ENCODE assay signal across 8 cellular contexts in genomic region chr9:75086443-75087278, GRCh38. TPM values are rescaled to one million over a fixed set of nuclear protein-coding genes. Genes with fewer than 3 reads are reported as not detected.
DNase-seq lines count a peak whose midpoint lies in the region; ATAC-seq, FAIRE-seq and TF ChIP-seq lines count a peak whose summit lies in the region.

No MANE protein-coding gene starts in this region.

- ATAC-seq in T-helper 17 cell (no peak), HG02885 (IDR thresholded peaks at IDR 0.05; ENCODE audit: poor library complexity, unreplicated experiment) (no peak), GM21717 (IDR thresholded peaks at IDR 0.05; ENCODE audit: unreplicated experiment) (no peak)

- DNase-seq in GM12864 (ENCODE audit: low read depth) (no peak), T-helper 17 cell (no peak), fibroblast of lung (ENCODE audit: low read depth in 2 of 2) (peak in 1 of 2 donors; percentile 39), progenitor cell of endocrine pancreas (ENCODE audit: low spot score, unreplicated experiment) (no peak), NOMO-1 (lab: John Stamatoyannopoulos, UW; ENCODE audit: unreplicated experiment in 2 of 2) (no peak), frontal cortex (ENCODE audit: low spot score in 2 of 2) (no peak)

- H3K27me3 Mint-ChIP-seq in T-helper 17 cell (no peaks in the 10 kb centered on the region), progenitor cell of endocrine pancreas (peaks cover 3% of the 10 kb centered on the region)

- peak overlapping the region; percentile 84 for H3K4me2 ChIP-seq in fibroblast of lung (ENCODE audit: extremely low read depth, insufficient read depth, low read length)

- FAIRE-seq in frontal cortex (lab: Jason Lieb, UNC) = no peak

- H3K27ac ChIP-seq in fibroblast of lung (ENCODE audit: insufficient read depth, low read length) = peak overlapping the region; percentile 86

- H3K27me3 ChIP-seq in fibroblast of lung (ENCODE audit: control insufficient read depth, insufficient read depth, low read length) = no peaks in the 10 kb centered on the region

- no peak overlapping the region for H3K9ac ChIP-seq in fibroblast of lung (ENCODE audit: insufficient read depth, low read length)

- H2AFZ ChIP-seq in fibroblast of lung (ENCODE audit: low read length) = no peak overlapping the region

- H3K36me3 Mint-ChIP-seq in T-helper 17 cell (ENCODE audit: low read depth) (peaks cover 9% of the 10 kb centered on the region), progenitor cell of endocrine pancreas (ENCODE audit: insufficient read depth) (peaks cover 1% of the 10 kb centered on the region)

- peaks cover 3% of the 10 kb centered on the region for H3K36me3 ChIP-seq in fibroblast of lung (ENCODE audit: control insufficient read depth, insufficient read depth, low read length)

- TF ChIP-seq CTCF in GM12864 (IDR thresholded peaks at IDR 0.05; ENCODE audit: low read depth, low read length, missing control alignments) = no peak
- TF ChIP-seq CTCF in fibroblast of lung (conservative IDR thresholded peaks at IDR 0.05 in 1 of 2, IDR thresholded peaks at IDR 0.05 in 1 of 2; ENCODE audit: low read depth in 1 of 2, low read length in 2 of 2) = no peak
- no peak for TF ChIP-seq CTCF in progenitor cell of endocrine pancreas (IDR thresholded peaks at IDR 0.05; ENCODE audit: unreplicated experiment)

- H3K9me3 ChIP-seq in T-helper 17 cell (ENCODE audit: control insufficient read depth, low read length, poor library complexity, severe bottlenecking) (no peaks in the 10 kb centered on the region), fibroblast of lung (ENCODE audit: control insufficient read depth, insufficient read depth, low read depth, low read length) (no peaks in the 10 kb centered on the region)

- H3K4me1 Mint-ChIP-seq in T-helper 17 cell (peaks cover 61% of the 10 kb centered on the region), progenitor cell of endocrine pancreas (ENCODE audit: low read depth) (peaks cover 35% of the 10 kb centered on the region)

- no peaks in the 10 kb centered on the region for H3K9me3 Mint-ChIP-seq in progenitor cell of endocrine pancreas (ENCODE audit: low read depth)

- H4K20me1 ChIP-seq in fibroblast of lung (ENCODE audit: control insufficient read depth, extremely low read depth, insufficient read depth, low read length) = no peaks in the 10 kb centered on the region

- H3K79me2 ChIP-seq in fibroblast of lung (ENCODE audit: control insufficient read depth, insufficient read depth, low read length) = peaks cover 22% of the 10 kb centered on the region

- H3K27ac Mint-ChIP-seq in T-helper 17 cell (peak overlapping the region; percentile 98), progenitor cell of endocrine pancreas (peak overlapping the region; percentile 92)

- peak overlapping the region; percentile 87 for H3K4me3 ChIP-seq in GM12864 (ENCODE audit: low read depth, low read length)
- peak overlapping the region; percentile 83 to 93 (median 86) for H3K4me3 ChIP-seq in fibroblast of lung (replicated peaks in 1 of 4; ENCODE audit: control extremely low read depth in 1 of 4, insufficient read depth in 1 of 4, low read depth in 3 of 4, low read length in 4 of 4)

- peak overlapping the region; percentile 99 for H3K4me3 Mint-ChIP-seq in T-helper 17 cell
- H3K4me3 Mint-ChIP-seq in progenitor cell of endocrine pancreas (ENCODE audit: low read depth) = peak overlapping the region; percentile 87

- H3K4me1 ChIP-seq in fibroblast of lung (ENCODE audit: control insufficient read depth, extremely low read depth, insufficient read depth, low read length) = peaks cover 5% of the 10 kb centered on the region

RNA-seq across cellular contexts. Expression of gene NMRK1, which starts 1.3 kb away (rescaled TPM):
- 10 to 100 TPM; 56.7 to 70.0 TPM for total RNA-seq in T-helper 17 cell
- total RNA-seq in fibroblast of lung = 21.1 and 33.9 TPM in 2 replicates
- polyA plus RNA-seq in fibroblast of lung = 16.0 and 19.4 TPM in 2 replicates
- 14.6 and 15.5 TPM in 2 replicates for polyA plus RNA-seq in fibroblast of lung (2012)
- 0.43 and 3.9 TPM in 2 replicates for polyA minus RNA-seq in fibroblast of lung (ENCODE audit: low replicate concordance)
- total RNA-seq in progenitor cell of endocrine pancreas = 3.5 and 4.7 TPM in 2 replicates
- total RNA-seq in frontal cortex = 6.1 TPM

RNA-seq across cellular contexts. Expression of gene OSTF1, which starts 1.7 kb away (rescaled TPM):
- total RNA-seq in T-helper 17 cell (10 to 100 TPM; 85.2 to 95.1 TPM), fibroblast of lung (33.6 and 49.9 TPM in 2 replicates), progenitor cell of endocrine pancreas (9.8 and 10.7 TPM in 2 replicates), frontal cortex (11.8 TPM)
- polyA plus RNA-seq in fibroblast of lung = 36.0 and 48.4 TPM in 2 replicates
- 42.3 and 52.7 TPM in 2 replicates for polyA plus RNA-seq in fibroblast of lung (2012)
- 2.9 and 6.8 TPM in 2 replicates for polyA minus RNA-seq in fibroblast of lung (ENCODE audit: low replicate concordance)

RNA-seq across cellular contexts. Expression of gene CARNMT1, which starts 58.6 kb away (rescaled TPM):
- total RNA-seq in T-helper 17 cell (10 to 100 TPM; 16.2 to 16.9 TPM), fibroblast of lung (21.3 and 23.0 TPM in 2 replicates), progenitor cell of endocrine pancreas (19.8 and 21.1 TPM in 2 replicates), frontal cortex (38.3 TPM)
- polyA plus RNA-seq in fibroblast of lung = 13.5 and 23.2 TPM in 2 replicates
- polyA plus RNA-seq in fibroblast of lung (2012) = 9.0 and 12.1 TPM in 2 replicates
- 0.94 and 2.0 TPM in 2 replicates for polyA minus RNA-seq in fibroblast of lung (ENCODE audit: low replicate concordance)
